In genomic region chr18:3526421-3527354, GRCh38 we compare ENCODE assay signal across 9 cellular contexts.
DNase-seq lines count a peak whose midpoint lies in the region; ATAC-seq, FAIRE-seq and TF ChIP-seq lines count a peak whose summit lies in the region.
"Had no signal": no experiment of that assay in that cellular context is flagged by ENCODE, and none has a peak within 500 bp of the region (broad histone marks: within the 10 kb centered on the region; RNA-seq: fewer than 3 reads in every experiment).

No MANE protein-coding gene starts in this region.

- H2AFZ ChIP-seq in GM12878 (ENCODE audit: control insufficient read depth, low read depth, low read length), result peak overlapping the region; percentile 19; the same call in 1 of the 2 replicates

- H3K9me3 Mint-ChIP-seq in naive B cell, result peaks cover 0 to 18% (median 10%) of the 10 kb centered on the region in 7 donors
- H3K9me3 Mint-ChIP-seq in Calu3 (ENCODE audit: low read depth, unreplicated experiment), result no peaks in the 10 kb centered on the region

- FAIRE-seq in GM12878 (lab: Jason Lieb, UNC), result no peak

- H3K4me2 ChIP-seq in GM12878 (ENCODE audit: control insufficient read depth, insufficient read depth), result peak overlapping the region; percentile 62

- H3K27ac ChIP-seq in GM12878 (ENCODE audit: control insufficient read depth, insufficient read depth), result peak overlapping the region; percentile 40; the same call in 1 of the 2 replicates
- H3K27ac ChIP-seq: 22Rv1 had no signal

- H3K27ac Mint-ChIP-seq in naive B cell (peak overlapping the region; percentile 3 to 96 (median 72)), Calu3 (ENCODE audit: unreplicated experiment) (no peak overlapping the region)

- TF ChIP-seq RAD21 in GM12878 (IDR thresholded peaks at IDR 0.05; ENCODE audit: insufficient read depth, low read depth, low read length), result no peak

- TSS peak; percentile 71 for BruUV-seq in GM12878 (replicated peaks; lab: Mats Ljungman, UMichigan)
- no TSS peak for BruUV-seq in Calu3 (replicated peaks; lab: Mats Ljungman, UMichigan)

- peaks cover 7% of the 10 kb centered on the region; the same call in 2 of the 3 replicates for H3K9me3 ChIP-seq in GM12878 (replicated peaks; ENCODE audit: control insufficient read depth, insufficient read depth, low read length)

- TF ChIP-seq POLR2A in GM12878 (IDR thresholded peaks at IDR 0.05; ENCODE audit: low read depth, low read length), result no peak

- DNase-seq in NCI-H1417 (lab: John Stamatoyannopoulos, UW), result peak; percentile 21 to 90 (median 80)
- no peak for DNase-seq in NCI-H1417 treated with DMSO at 0.1 percent for 48 hours (lab: John Stamatoyannopoulos, UW)
- peak; percentile 85 for DNase-seq in NCI-H2029 treated with DMSO at 0.1 percent for 48 hours (lab: John Stamatoyannopoulos, UW)
- peak; percentile 35 for DNase-seq in GM12878 (ENCODE audit: low read depth, low spot score)
- DNase-seq in naive B cell, result no peak
- no peak for DNase-seq in Calu3
- no peak for DNase-seq in germinal center (ENCODE audit: low spot score)

- H3K4me1 ChIP-seq in GM12878 (ENCODE audit: control insufficient read depth, insufficient read depth, low read length), result peaks cover 12% of the 10 kb centered on the region

- intact Hi-C loops in GM12878 (cut with micrococcal nuclease; ENCODE audit: unreplicated experiment) (loop anchor here (1.0 to 5.0 kb wide), 2 partner anchors 60 to 79 kb away; no protein-coding TSS in a partner anchor), Calu3 (cut with micrococcal nuclease; ENCODE audit: unreplicated experiment) (no loop called here)

- no peaks in the 10 kb centered on the region for H4K20me1 ChIP-seq in GM12878 (ENCODE audit: control insufficient read depth, insufficient read depth)

- TF ChIP-seq CTCF in GM12878 (IDR thresholded peaks at IDR 0.05 in 2 of 3, conservative IDR thresholded peaks at IDR 0.05 in 1 of 3; ENCODE audit: control insufficient read depth in 2 of 3, extremely low read depth in 1 of 3, insufficient read depth in 1 of 3, low read depth in 3 of 3, low read length in 3 of 3), result no peak
- TF ChIP-seq CTCF in Calu3 (IDR thresholded peaks at IDR 0.05; ENCODE audit: unreplicated experiment), result no peak

- H3K36me3 ChIP-seq in GM12878 (ENCODE audit: control insufficient read depth in 2 of 2, insufficient read depth in 2 of 2, low read length in 1 of 2), result no peaks in the 10 kb centered on the region

- H3K4me1 Mint-ChIP-seq in naive B cell, result peaks cover 6 to 21% (median 12%) of the 10 kb centered on the region in 3 donors
- H3K4me1 Mint-ChIP-seq in Calu3 (ENCODE audit: low read depth, unreplicated experiment), result peaks cover 2% of the 10 kb centered on the region

- SMC1A ChIA-PET in GM12878 (lab: Charles Lee; ENCODE audit: uncharacterized antibody, unreplicated experiment), result interaction anchor here (0.6 to 3.8 kb wide), 30 partner anchors 9 to 272 kb away, joined by 3 to 54 read pairs (median 4); no protein-coding TSS in a partner anchor

- CTCF ChIA-PET in GM12878 (lab: Yijun Ruan, JAX) (interaction anchor here (0.7 to 4.1 kb wide), 13 partner anchors 15 to 249 kb away, joined by 3 to 23 read pairs (median 7); no protein-coding TSS in a partner anchor), Calu3 (lab: Charles Lee) (no interaction called here)

- ATAC-seq in HG02763 (IDR thresholded peaks at IDR 0.05; ENCODE audit: unreplicated experiment) (peak; percentile 59), GM12878 (peak; percentile 84), naive B cell (ENCODE audit: low read depth in 2 of 2) (no peak)

- no peaks in the 10 kb centered on the region for H3K27me3 Mint-ChIP-seq in naive B cell
- peaks cover 4% of the 10 kb centered on the region for H3K27me3 Mint-ChIP-seq in Calu3 (ENCODE audit: unreplicated experiment)

- peak in 1 of 2 experiments; percentile 62; a peak in 1 of 4 replicates for TF ChIP-seq EP300 in GM12878 (IDR thresholded peaks at IDR 0.05; ENCODE audit: borderline replicate concordance in 1 of 2, control insufficient read depth in 1 of 2, low read depth in 2 of 2, low read length in 2 of 2)

- no peaks in the 10 kb centered on the region for H3K27me3 ChIP-seq in GM12878 (replicated peaks in 1 of 2; ENCODE audit: control insufficient read depth in 2 of 2, insufficient read depth in 2 of 2, low read length in 1 of 2)

- in situ Hi-C loops in GM12878 (cut with MboI), result no loop called here

- POLR2A ChIA-PET in GM12878 (lab: Charles Lee), result interaction anchor here (0.5 to 2.4 kb wide), 15 partner anchors 13 to 280 kb away, joined by 3 to 12 read pairs (median 5); no protein-coding TSS in a partner anchor

- H3K4me3 Mint-ChIP-seq in naive B cell (peak overlapping the region in 7 of 8 donors; percentile 34 to 84 (median 76)), Calu3 (ENCODE audit: low read depth, unreplicated experiment) (no peak overlapping the region)

- under 1% methylated on average over 13 of the region's 13 CpGs for WGBS in GM12878 (ENCODE audit: insufficient coverage, insufficient replicate concordance, low lambda C conversion rate, missing lambda C conversion rate)

- H3K36me3 Mint-ChIP-seq in naive B cell (no peaks in the 10 kb centered on the region), Calu3 (ENCODE audit: insufficient read depth, unreplicated experiment) (no peaks in the 10 kb centered on the region)

- H3K4me3 ChIP-seq in GM12878, result peak overlapping the region; percentile 16

- no peaks in the 10 kb centered on the region for H3K79me2 ChIP-seq in GM12878 (ENCODE audit: control insufficient read depth, insufficient read depth, low read length)

- peak overlapping the region; percentile 18; the same call in 1 of the 2 replicates for H3K9ac ChIP-seq in GM12878 (ENCODE audit: control insufficient read depth, insufficient read depth, low read length)

- RAD21 ChIA-PET in GM12878 (lab: Charles Lee; ENCODE audit: unreplicated experiment), result interaction anchor here (0.7 to 3.6 kb wide), 32 partner anchors 9 to 1532 kb away, joined by 3 to 36 read pairs (median 5); no protein-coding TSS in a partner anchor

TF ChIP-seq in GM12878, 131 proteins besides CTCF, POLR2A, EP300 and RAD21 (continues in another document):
- TF ChIP-seq HDAC6 (IDR thresholded peaks at IDR 0.05; ENCODE audit: unreplicated experiment), result no peak
- no peak for TF ChIP-seq CBFB (IDR thresholded peaks at IDR 0.05; ENCODE audit: low read depth)
- TF ChIP-seq PBX3 (IDR thresholded peaks at IDR 0.05; ENCODE audit: insufficient replicate concordance, low read depth, low read length), result no peak
- TF ChIP-seq, protein P1, sequence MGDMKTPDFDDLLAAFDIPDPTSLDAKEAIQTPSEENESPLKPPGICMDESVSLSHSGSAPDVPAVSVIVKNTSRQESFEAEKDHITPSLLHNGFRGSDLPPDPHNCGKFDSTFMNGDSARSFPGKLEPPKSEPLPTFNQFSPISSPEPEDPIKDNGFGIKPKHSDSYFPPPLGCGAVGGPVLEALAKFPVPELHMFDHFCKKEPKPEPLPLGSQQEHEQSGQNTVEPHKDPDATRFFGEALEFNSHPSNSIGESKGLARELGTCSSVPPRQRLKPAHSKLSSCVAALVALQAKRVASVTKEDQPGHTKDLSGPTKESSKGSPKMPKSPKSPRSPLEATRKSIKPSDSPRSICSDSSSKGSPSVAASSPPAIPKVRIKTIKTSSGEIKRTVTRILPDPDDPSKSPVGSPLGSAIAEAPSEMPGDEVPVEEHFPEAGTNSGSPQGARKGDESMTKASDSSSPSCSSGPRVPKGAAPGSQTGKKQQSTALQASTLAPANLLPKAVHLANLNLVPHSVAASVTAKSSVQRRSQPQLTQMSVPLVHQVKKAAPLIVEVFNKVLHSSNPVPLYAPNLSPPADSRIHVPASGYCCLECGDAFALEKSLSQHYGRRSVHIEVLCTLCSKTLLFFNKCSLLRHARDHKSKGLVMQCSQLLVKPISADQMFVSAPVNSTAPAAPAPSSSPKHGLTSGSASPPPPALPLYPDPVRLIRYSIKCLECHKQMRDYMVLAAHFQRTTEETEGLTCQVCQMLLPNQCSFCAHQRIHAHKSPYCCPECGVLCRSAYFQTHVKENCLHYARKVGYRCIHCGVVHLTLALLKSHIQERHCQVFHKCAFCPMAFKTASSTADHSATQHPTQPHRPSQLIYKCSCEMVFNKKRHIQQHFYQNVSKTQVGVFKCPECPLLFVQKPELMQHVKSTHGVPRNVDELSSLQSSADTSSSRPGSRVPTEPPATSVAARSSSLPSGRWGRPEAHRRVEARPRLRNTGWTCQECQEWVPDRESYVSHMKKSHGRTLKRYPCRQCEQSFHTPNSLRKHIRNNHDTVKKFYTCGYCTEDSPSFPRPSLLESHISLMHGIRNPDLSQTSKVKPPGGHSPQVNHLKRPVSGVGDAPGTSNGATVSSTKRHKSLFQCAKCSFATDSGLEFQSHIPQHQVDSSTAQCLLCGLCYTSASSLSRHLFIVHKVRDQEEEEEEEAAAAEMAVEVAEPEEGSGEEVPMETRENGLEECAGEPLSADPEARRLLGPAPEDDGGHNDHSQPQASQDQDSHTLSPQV (IDR thresholded peaks at IDR 0.05), result peak; percentile 18; the same call in 1 of the 2 replicates
- TF ChIP-seq ASH2L (IDR thresholded peaks at IDR 0.05; ENCODE audit: borderline replicate concordance, low read depth), result no peak
- TF ChIP-seq BHLHE40 (IDR thresholded peaks at IDR 0.05; ENCODE audit: borderline replicate concordance in 1 of 2, low read depth in 2 of 2, low read length in 1 of 2), result no peak
- no peak for TF ChIP-seq EZH2 (IDR thresholded peaks at IDR 0.05; ENCODE audit: borderline replicate concordance, control insufficient read depth, low read depth, low read length)
- no peak for TF ChIP-seq PML (IDR thresholded peaks at IDR 0.05; ENCODE audit: low read length)
- peak; percentile 58; the same call in 1 of the 2 replicates for TF ChIP-seq MTA2 (IDR thresholded peaks at IDR 0.05; ENCODE audit: low read depth)
- TF ChIP-seq, protein P2, sequence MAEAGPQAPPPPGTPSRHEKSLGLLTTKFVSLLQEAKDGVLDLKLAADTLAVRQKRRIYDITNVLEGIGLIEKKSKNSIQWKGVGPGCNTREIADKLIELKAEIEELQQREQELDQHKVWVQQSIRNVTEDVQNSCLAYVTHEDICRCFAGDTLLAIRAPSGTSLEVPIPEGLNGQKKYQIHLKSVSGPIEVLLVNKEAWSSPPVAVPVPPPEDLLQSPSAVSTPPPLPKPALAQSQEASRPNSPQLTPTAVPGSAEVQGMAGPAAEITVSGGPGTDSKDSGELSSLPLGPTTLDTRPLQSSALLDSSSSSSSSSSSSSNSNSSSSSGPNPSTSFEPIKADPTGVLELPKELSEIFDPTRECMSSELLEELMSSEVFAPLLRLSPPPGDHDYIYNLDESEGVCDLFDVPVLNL (IDR thresholded peaks at IDR 0.05; ENCODE audit: low read depth, low read length), result 0 out of 2 replicates have a peak, but pooled peaks have one; percentile 5

Comparison
In these comparisons a context has a peak if more than half of its experiments do, and no peak if none do; other contexts are left out.
1. DNase-seq: peak in NCI-H1417 (3 of 3), NCI-H2029 treated with DMSO at 0.1 percent for 48 hours (single experiment) and GM12878 (single experiment); none in NCI-H1417 treated with DMSO at 0.1 percent for 48 hours (single experiment), naive B cell (single experiment), Calu3 (single experiment) and germinal center (single experiment).
2. ATAC-seq: peak in HG02763 (single experiment) and GM12878 (single experiment); none in naive B cell (0 of 2).